8 cellular contexts compared by ENCODE assay signal in genomic region chr12:14216405-14217294, GRCh38.
DNase-seq lines count a peak whose midpoint lies in the region; ATAC-seq and TF ChIP-seq lines count a peak whose summit lies in the region.

No MANE protein-coding gene starts in this region.

- H3K23ac ChIP-seq in H9 (ENCODE audit: insufficient read length, low read depth, low read length): no peak overlapping the region

- H3K9me3 ChIP-seq in H9 (ENCODE audit: control insufficient read depth, low read depth, low read length) (no peaks in the 10 kb centered on the region), left lung (peaks cover 0 to 9% of the 10 kb centered on the region in 2 donors)

- H2AFZ ChIP-seq in H9 (ENCODE audit: low read length): peak overlapping the region; percentile 70

- no CpG with 5 or more reads among the region's 12 CpGs for WGBS in H9 (ENCODE audit: extremely low coverage, insufficient read length, low lambda C conversion rate)

- no peak overlapping the region for H4K5ac ChIP-seq in H9 (ENCODE audit: insufficient read length, low read depth, low read length)

- H2AK5ac ChIP-seq in H9 (ENCODE audit: insufficient read length, low read length): no peak overlapping the region

- H3K79me2 ChIP-seq in H9 (ENCODE audit: insufficient read depth, low read length): no peaks in the 10 kb centered on the region

- no peak overlapping the region for H3K9ac ChIP-seq in H9 (ENCODE audit: extremely low read depth, insufficient read length, low read length)

- H2BK120ac ChIP-seq in H9 (ENCODE audit: low read depth, low read length, poor library complexity, severe bottlenecking): no peak overlapping the region

- H2BK20ac ChIP-seq in H9 (ENCODE audit: low read depth, low read length, poor library complexity, severe bottlenecking): no peak overlapping the region

- H3K27ac ChIP-seq in H9 (ENCODE audit: insufficient read length, low read depth, low read length) (no peak overlapping the region), left lung (no peak overlapping the region)

- peaks cover 2% of the 10 kb centered on the region; the same call in 1 of the 2 replicates for H3K27me3 Mint-ChIP-seq in H9 (ENCODE audit: low read depth)
- no peaks in the 10 kb centered on the region for H3K27me3 Mint-ChIP-seq in activated T-helper 17 cell treated with anti-CD3 and anti-CD28 coated beads, Interleukin-2, amount 50 U/mL, for 72 hours

- no peaks in the 10 kb centered on the region; a peak in 2 of 7 replicates for H3K36me3 Mint-ChIP-seq in H9 (ENCODE audit: insufficient read depth in 1 of 3, low read depth in 3 of 3)
- peaks cover 9% of the 10 kb centered on the region for H3K36me3 Mint-ChIP-seq in activated T-helper 17 cell treated with anti-CD3 and anti-CD28 coated beads, Interleukin-2, amount 50 U/mL, for 72 hours (ENCODE audit: low read depth)

- H4K20me1 ChIP-seq in H9 (ENCODE audit: control insufficient read depth, insufficient read depth, insufficient read length): no peaks in the 10 kb centered on the region

- H3K79me1 ChIP-seq in H9 (ENCODE audit: insufficient read depth, low read depth, low read length, poor library complexity, severe bottlenecking): no peaks in the 10 kb centered on the region

- H3K36me3 ChIP-seq in left lung: no peaks in the 10 kb centered on the region

- no peak overlapping the region for H3K18ac ChIP-seq in H9 (ENCODE audit: insufficient read length, low read depth, low read length)

- H3K4me2 ChIP-seq in H9 (ENCODE audit: insufficient read depth, insufficient read length, low read length): no peak overlapping the region

- H3K4me3 ChIP-seq in left lung: peak overlapping the region in 1 of 2 donors; percentile 11

- H3K4me1 ChIP-seq in H9 (ENCODE audit: insufficient read depth, low read length) (0 out of 2 replicates have a peak, but pooled peaks cover 2% of the 10 kb centered on the region), left lung (peaks cover 0 to 9% of the 10 kb centered on the region in 2 donors)

- no peak for TF ChIP-seq CTCF in H9 (conservative IDR thresholded peaks at IDR 0.05)
- TF ChIP-seq CTCF in left lung (IDR thresholded peaks at IDR 0.05): no peak
- TF ChIP-seq CTCF in GM20000 (IDR thresholded peaks at IDR 0.05; ENCODE audit: extremely low read depth, missing control alignments): no peak

- no peak overlapping the region for H2BK5ac ChIP-seq in H9 (ENCODE audit: insufficient read length, low read length)

- H3K14ac ChIP-seq in H9 (ENCODE audit: insufficient read depth, low read length): no peak overlapping the region

- no peak overlapping the region for H3K4ac ChIP-seq in H9 (ENCODE audit: low read depth, low read length)

- peaks cover 15 to 29% of the 10 kb centered on the region in 2 experiments for H3K4me1 Mint-ChIP-seq in H9
- H3K4me1 Mint-ChIP-seq in activated T-helper 17 cell treated with anti-CD3 and anti-CD28 coated beads, Interleukin-2, amount 50 U/mL, for 72 hours: peaks cover 19% of the 10 kb centered on the region

- no peak overlapping the region for H2BK12ac ChIP-seq in H9 (ENCODE audit: insufficient read length, low read depth, low read length)

- H4K8ac ChIP-seq in H9 (replicated peaks; ENCODE audit: insufficient read length, low read depth, low read length): no peak overlapping the region

- no peak overlapping the region for H3K27ac Mint-ChIP-seq in H9
- peak overlapping the region; percentile 86 for H3K27ac Mint-ChIP-seq in activated T-helper 17 cell treated with anti-CD3 and anti-CD28 coated beads, Interleukin-2, amount 50 U/mL, for 72 hours

- H3K23me2 ChIP-seq in H9 (ENCODE audit: insufficient read length, low read depth, low read length, poor library complexity, severe bottlenecking): no peaks in the 10 kb centered on the region

- intact Hi-C loops in left lung (cut with DNase I): no loop called here

- no peak overlapping the region for H4K91ac ChIP-seq in H9 (ENCODE audit: insufficient read length, low read depth, low read length)

- in situ Hi-C loops in ACHN (cut with HindIII; ENCODE audit: low pct_ligation_motif_present, low pct_unique_long_range_greater_than_20kb, low sequenced_read_pairs): no loop called here

- peak; percentile 41 for ATAC-seq in activated T-helper 17 cell treated with anti-CD3 and anti-CD28 coated beads, Interleukin-2, amount 50 U/mL, for 72 hours (replicated peaks)
- peak; percentile 43 for ATAC-seq in left lung
- no peak for ATAC-seq in HG03571 (IDR thresholded peaks at IDR 0.05; ENCODE audit: unreplicated experiment)
- no peak for ATAC-seq in GM19035 (IDR thresholded peaks at IDR 0.05; ENCODE audit: unreplicated experiment)

- no peak overlapping the region for H3T11ph ChIP-seq in H9 (ENCODE audit: low read length)

- H3K27me3 ChIP-seq in H9 (ENCODE audit: insufficient read depth, low read length) (no peaks in the 10 kb centered on the region), left lung (no peaks in the 10 kb centered on the region)

- H2BK15ac ChIP-seq in H9 (ENCODE audit: low read depth, low read length): no peak overlapping the region

- DNase-seq in ACHN: peak; percentile 20
- no peak for DNase-seq in H9
- no peak for DNase-seq in left lung
- no peak for DNase-seq in mucosa of gallbladder (ENCODE audit: low spot score)
- no peak for DNase-seq in GM20000 (ENCODE audit: low spot score)

- H3K4me3 Mint-ChIP-seq in H9: no peak overlapping the region
- H3K4me3 Mint-ChIP-seq in activated T-helper 17 cell treated with anti-CD3 and anti-CD28 coated beads, Interleukin-2, amount 50 U/mL, for 72 hours: peak overlapping the region; percentile 79

- H3K56ac ChIP-seq in H9 (ENCODE audit: insufficient read length, low read depth, low read length): no peak overlapping the region

- H3K9me3 Mint-ChIP-seq in H9: peaks cover 0 to 3% of the 10 kb centered on the region in 2 experiments; a peak in 2 of 5 replicates
- peaks cover 8% of the 10 kb centered on the region for H3K9me3 Mint-ChIP-seq in activated T-helper 17 cell treated with anti-CD3 and anti-CD28 coated beads, Interleukin-2, amount 50 U/mL, for 72 hours

Comparison
In these comparisons a context has a peak if more than half of its experiments do, and no peak if none do; other contexts are left out.
1. ATAC-seq: peak in activated T-helper 17 cell treated with anti-CD3 and anti-CD28 coated beads, Interleukin-2, amount 50 U/mL, for 72 hours (single experiment) and left lung (single experiment); none in HG03571 (single experiment) and GM19035 (single experiment).